10 cellular contexts compared by ENCODE assay signal in the genomic region with DNA sequence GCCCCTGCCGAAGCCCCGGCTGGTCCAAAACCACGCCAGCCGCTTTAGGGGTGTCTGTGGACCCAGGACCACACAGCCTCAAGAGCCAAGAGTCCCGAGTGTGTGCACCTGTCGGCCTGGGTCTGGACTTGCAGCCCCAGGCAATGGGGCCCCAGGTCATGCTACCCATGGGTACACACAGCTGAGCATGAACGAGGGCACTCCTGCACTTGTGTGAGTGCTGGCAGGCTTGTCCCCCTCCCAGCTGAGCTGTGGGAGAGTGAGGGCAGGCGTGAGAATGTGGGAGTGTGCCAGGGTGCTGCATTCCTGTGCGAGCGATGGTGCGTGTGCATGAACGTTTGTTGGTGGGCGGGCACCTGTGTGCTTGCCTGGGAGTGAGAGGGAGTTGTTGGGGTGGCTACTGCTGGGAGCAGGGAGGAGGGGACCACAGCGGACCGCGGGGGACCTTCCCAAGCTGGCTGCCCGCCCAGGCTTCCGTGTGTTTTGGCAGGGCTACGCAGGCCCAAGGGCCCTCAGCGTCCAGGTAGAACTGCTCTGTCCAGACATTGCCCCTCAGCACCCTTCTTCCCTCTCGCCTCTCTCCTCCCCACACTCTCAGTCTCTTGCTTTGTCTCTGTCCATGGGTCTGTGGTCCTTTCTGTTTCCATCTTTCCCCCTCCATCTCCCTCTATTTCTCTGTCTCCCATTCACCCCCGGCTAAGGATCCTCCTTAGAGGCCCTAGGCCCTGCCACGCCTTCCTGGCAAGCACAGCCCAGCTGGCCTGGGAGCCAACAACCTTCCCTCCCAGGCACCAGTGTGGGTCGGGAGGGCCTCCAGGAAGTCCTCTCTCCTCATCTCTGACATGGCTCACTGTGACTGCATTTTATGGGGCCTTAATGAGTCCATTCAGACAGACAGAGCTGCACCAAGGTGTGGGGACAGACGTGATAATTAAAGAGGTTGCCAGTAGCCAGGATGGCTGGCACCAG. TPM values are rescaled to one million over a fixed set of nuclear protein-coding genes. Genes with fewer than 3 reads are reported as not detected.
DNase-seq lines count a peak whose midpoint lies in the region; ATAC-seq and TF ChIP-seq lines count a peak whose summit lies in the region.
"Had no signal": no experiment of that assay in that cellular context is flagged by ENCODE, and none has a peak within 500 bp of the region (broad histone marks: within the 10 kb centered on the region; RNA-seq: fewer than 3 reads in every experiment).

No MANE protein-coding gene starts in this region.

- H3K27me3 Mint-ChIP-seq in progenitor cell of endocrine pancreas: no peaks in the 10 kb centered on the region

- peak overlapping the region; percentile 78 for H3K27ac Mint-ChIP-seq in progenitor cell of endocrine pancreas

- no peak overlapping the region for H3K4me3 Mint-ChIP-seq in progenitor cell of endocrine pancreas (ENCODE audit: low read depth)

- H3K36me3 ChIP-seq in heart left ventricle: no peaks in the 10 kb centered on the region

- H3K27me3 ChIP-seq in heart left ventricle: no peaks in the 10 kb centered on the region

- H3K4me3 ChIP-seq in heart left ventricle: peak overlapping the region in 2 of 12 donors; percentile 6 to 18

- H3K36me3 Mint-ChIP-seq in progenitor cell of endocrine pancreas (ENCODE audit: insufficient read depth): no peaks in the 10 kb centered on the region

- WGBS in heart left ventricle, 4 donors: 20 to 35% (median 35%) methylated on average over 19 to 25 of the region's 25 CpGs

- no peaks in the 10 kb centered on the region for H3K9me3 Mint-ChIP-seq in progenitor cell of endocrine pancreas (ENCODE audit: low read depth)

- intact Hi-C loops in heart left ventricle (cut with DNase I): no loop called here

- TF ChIP-seq POLR2A in heart left ventricle (IDR thresholded peaks at IDR 0.05): no peak

- no peaks in the 10 kb centered on the region for H3K9me3 ChIP-seq in heart left ventricle

- H3K4me1 ChIP-seq in heart left ventricle: peaks cover 0 to 39% (median 27%) of the 10 kb centered on the region in 12 donors
- H3K4me1 ChIP-seq: parathyroid adenoma had no signal

- peaks cover 7% of the 10 kb centered on the region for H3K4me1 Mint-ChIP-seq in progenitor cell of endocrine pancreas (ENCODE audit: low read depth)

- ATAC-seq in heart left ventricle (peak; percentile 50 to 73 (median 60)), HG03432 (IDR thresholded peaks at IDR 0.05; ENCODE audit: unreplicated experiment) (no peak), HG02970 (IDR thresholded peaks at IDR 0.05; ENCODE audit: low FRiP score, unreplicated experiment) (no peak)

- DNase-seq in DMS153 treated with DMSO at 0.1 percent for 48 hours (lab: John Stamatoyannopoulos, UW; ENCODE audit: unreplicated experiment): peak; percentile 64
- peak; percentile 25 for DNase-seq in NCI-H510A treated with DMSO at 0.1 percent for 48 hours (lab: John Stamatoyannopoulos, UW)
- DNase-seq in heart left ventricle: peak in 4 of 5 donors; percentile 39 to 60 (median 54)
- no peak for DNase-seq in progenitor cell of endocrine pancreas (ENCODE audit: low spot score, unreplicated experiment)
- no peak for DNase-seq in RPMI8226
- no peak for DNase-seq in putamen (ENCODE audit: low spot score)

- no peak for TF ChIP-seq CTCF in heart left ventricle (IDR thresholded peaks at IDR 0.05)
- TF ChIP-seq CTCF in progenitor cell of endocrine pancreas (IDR thresholded peaks at IDR 0.05; ENCODE audit: unreplicated experiment): no peak

- peak overlapping the region in 7 of 12 donors; percentile 19 to 62 (median 45) for H3K27ac ChIP-seq in heart left ventricle
- H3K27ac ChIP-seq: parathyroid adenoma had no signal

RNA-seq across cellular contexts. Expression of gene BLOC1S4, which starts 31.0 kb away (rescaled TPM):
- total RNA-seq in heart left ventricle (10 to 100 TPM in 1 of 9 donors, 1 to 10 TPM in 8; 5.8 to 14.1 (median 7.8) TPM), progenitor cell of endocrine pancreas (18.8 and 20.0 TPM in 2 replicates)
- polyA plus RNA-seq in heart left ventricle: 1 to 10 TPM; 4.4 to 6.3 TPM

RNA-seq across cellular contexts. Expression of gene KIAA0232, which starts 35.5 kb away (rescaled TPM):
- total RNA-seq in heart left ventricle: 10 to 100 TPM; 57.3 to 78.4 (median 74.3) TPM
- 10 to 100 TPM; 20.0 to 32.7 TPM for polyA plus RNA-seq in heart left ventricle
- total RNA-seq in progenitor cell of endocrine pancreas: 50.3 and 52.8 TPM in 2 replicates

RNA-seq across cellular contexts. Expression of gene MRFAP1L1, which starts 37.3 kb away (rescaled TPM):
- total RNA-seq in heart left ventricle: 10 to 100 TPM; 38.2 to 50.7 (median 41.3) TPM
- 10 to 100 TPM; 69.9 to 77.2 TPM for polyA plus RNA-seq in heart left ventricle
- 64.9 and 69.3 TPM in 2 replicates for total RNA-seq in progenitor cell of endocrine pancreas

RNA-seq across cellular contexts. Expression of gene S100P, which starts 53.3 kb away (rescaled TPM):
- total RNA-seq in heart left ventricle (1 to 10 TPM in 3 of 9 donors, under 1 TPM in 4, not detected in 2; 0.62 to 4.1 (median 0.87) TPM), progenitor cell of endocrine pancreas (1.3 and 3.5 TPM in 2 replicates)
- under 1 TPM; 0.19 to 0.46 TPM for polyA plus RNA-seq in heart left ventricle
- total RNA-seq: RPMI7951 had no signal

Comparison
In these comparisons a context has a peak if more than half of its experiments do, and no peak if none do; other contexts are left out.
1. DNase-seq: peak in DMS153 treated with DMSO at 0.1 percent for 48 hours (single experiment), NCI-H510A treated with DMSO at 0.1 percent for 48 hours (single experiment) and heart left ventricle (4 of 5); none in progenitor cell of endocrine pancreas (single experiment), RPMI8226 (single experiment) and putamen (single experiment).
2. ATAC-seq: peak in heart left ventricle (4 of 4); none in HG03432 (single experiment) and HG02970 (single experiment).